ENCODE assay signal across 7 cellular contexts in genomic region chr5:154972476-154973080, GRCh38. TPM values are rescaled to one million over a fixed set of nuclear protein-coding genes. Genes with fewer than 3 reads are reported as not detected.
DNase-seq lines count a peak whose midpoint lies in the region; ATAC-seq and TF ChIP-seq lines count a peak whose summit lies in the region.

No MANE protein-coding gene starts in this region.

- POLR2A ChIA-PET in WTC11 (lab: Charles Lee), result no interaction called here

- H3K9me3 ChIP-seq in transverse colon (no peaks in the 10 kb centered on the region), vagina (no peaks in the 10 kb centered on the region)

- peak; percentile 46 for TF ChIP-seq CTCF in GM12865 (IDR thresholded peaks at IDR 0.05; ENCODE audit: insufficient read depth, low read depth, low read length, missing control alignments)
- TF ChIP-seq CTCF in WTC11 (IDR thresholded peaks at IDR 0.05), result peak; percentile 34; the same call in 1 of the 2 replicates
- TF ChIP-seq CTCF in transverse colon (IDR thresholded peaks at IDR 0.05), result peak in 4 of 5 experiments; percentile 12 to 44 (median 20)
- no peak for TF ChIP-seq CTCF in vagina (IDR thresholded peaks at IDR 0.05)

- H3K4me1 ChIP-seq in transverse colon (no peaks in the 10 kb centered on the region), vagina (no peaks in the 10 kb centered on the region)

- H3K36me3 Mint-ChIP-seq in WTC11, result peaks cover 15% of the 10 kb centered on the region

- peaks cover 0 to 13% (median 0%) of the 10 kb centered on the region in 4 donors for H3K36me3 ChIP-seq in transverse colon
- no peaks in the 10 kb centered on the region for H3K36me3 ChIP-seq in vagina

- H3K4me1 Mint-ChIP-seq in WTC11, result no peaks in the 10 kb centered on the region

- H3K27me3 ChIP-seq in transverse colon, result no peaks in the 10 kb centered on the region
- no peaks in the 10 kb centered on the region for H3K27me3 ChIP-seq in vagina

- H3K27ac ChIP-seq in transverse colon (no peak overlapping the region), vagina (no peak overlapping the region)

- H3K4me3 ChIP-seq in GM12865 (ENCODE audit: low read depth, low read length) (no peak overlapping the region), transverse colon (no peak overlapping the region), vagina (no peak overlapping the region)

- CTCF ChIA-PET in WTC11 (lab: Charles Lee), result interaction anchor here (0.5 to 3.6 kb wide), 26 partner anchors 12 to 402 kb away, joined by 3 to 63 read pairs (median 4); partner anchors contain the start of gene GEMIN5

- no peak for TF ChIP-seq EP300 in transverse colon (IDR thresholded peaks at IDR 0.05; ENCODE audit: low read depth)

- intact Hi-C loops in transverse colon (cut with DNase I; ENCODE audit: low total_unique reads), result no loop called here
- intact Hi-C loops in vagina (cut with DNase I), result no loop called here

- peak; percentile 75 for ATAC-seq in WTC11

- 72 to 77% methylated on average over 2 of the region's 2 CpGs for WGBS in transverse colon (ENCODE audit: low coverage in 1 of 2), 2 donors

- H3K9me3 Mint-ChIP-seq in WTC11, result peaks cover 15% of the 10 kb centered on the region

- no peak overlapping the region for H3K27ac Mint-ChIP-seq in WTC11

- H3K27me3 Mint-ChIP-seq in WTC11 (ENCODE audit: low read depth), result no peaks in the 10 kb centered on the region

- in situ Hi-C loops in transverse colon (cut with MboI; ENCODE audit: low pct_ligation_motif_present in 1 of 4, low pct_unique_long_range_greater_than_20kb in 1 of 4, low sequenced_read_pairs in 3 of 4), result no loop called here

- no peak for TF ChIP-seq POLR2A in transverse colon (IDR thresholded peaks at IDR 0.05)
- no peak for TF ChIP-seq POLR2A in vagina (IDR thresholded peaks at IDR 0.05)

- H3K4me3 Mint-ChIP-seq in WTC11, result no peak overlapping the region

- DNase-seq in GM12865 (ENCODE audit: low read depth), result peak; percentile 30
- DNase-seq in MV-4-11 (lab: John Stamatoyannopoulos, UW), result peak; percentile 39
- peak; percentile 32 for DNase-seq in WTC11 (ENCODE audit: low spot score)
- DNase-seq in hepatic stellate cell (ENCODE audit: low spot score), result peak; percentile 38
- no peak for DNase-seq in transverse colon
- DNase-seq in stimulated activated CD4-positive, alpha-beta T cell treated with anti-CD3 and anti-CD28 coated beads, Interleukin-15, amount 100 ng/mL, for 24 hours, result no peak
- DNase-seq in vagina (ENCODE audit: extremely low spot score in 2 of 2), result no peak

TF ChIP-seq in WTC11, 78 proteins besides CTCF, POLR2A, EP300 and RAD21:
- TF ChIP-seq NR3C1 (CRISPR knock-in tag; conservative IDR thresholded peaks at IDR 0.05; ENCODE audit: low read depth), result no peak
- no peak for TF ChIP-seq ZMAT4 (CRISPR knock-in tag; IDR thresholded peaks at IDR 0.05)
- no peak for TF ChIP-seq GTF2I (CRISPR knock-in tag; conservative IDR thresholded peaks at IDR 0.05)
- TF ChIP-seq GRHL2 (CRISPR knock-in tag; IDR thresholded peaks at IDR 0.05; ENCODE audit: insufficient replicate concordance, severe bottlenecking), result no peak
- TF ChIP-seq, protein P1, sequence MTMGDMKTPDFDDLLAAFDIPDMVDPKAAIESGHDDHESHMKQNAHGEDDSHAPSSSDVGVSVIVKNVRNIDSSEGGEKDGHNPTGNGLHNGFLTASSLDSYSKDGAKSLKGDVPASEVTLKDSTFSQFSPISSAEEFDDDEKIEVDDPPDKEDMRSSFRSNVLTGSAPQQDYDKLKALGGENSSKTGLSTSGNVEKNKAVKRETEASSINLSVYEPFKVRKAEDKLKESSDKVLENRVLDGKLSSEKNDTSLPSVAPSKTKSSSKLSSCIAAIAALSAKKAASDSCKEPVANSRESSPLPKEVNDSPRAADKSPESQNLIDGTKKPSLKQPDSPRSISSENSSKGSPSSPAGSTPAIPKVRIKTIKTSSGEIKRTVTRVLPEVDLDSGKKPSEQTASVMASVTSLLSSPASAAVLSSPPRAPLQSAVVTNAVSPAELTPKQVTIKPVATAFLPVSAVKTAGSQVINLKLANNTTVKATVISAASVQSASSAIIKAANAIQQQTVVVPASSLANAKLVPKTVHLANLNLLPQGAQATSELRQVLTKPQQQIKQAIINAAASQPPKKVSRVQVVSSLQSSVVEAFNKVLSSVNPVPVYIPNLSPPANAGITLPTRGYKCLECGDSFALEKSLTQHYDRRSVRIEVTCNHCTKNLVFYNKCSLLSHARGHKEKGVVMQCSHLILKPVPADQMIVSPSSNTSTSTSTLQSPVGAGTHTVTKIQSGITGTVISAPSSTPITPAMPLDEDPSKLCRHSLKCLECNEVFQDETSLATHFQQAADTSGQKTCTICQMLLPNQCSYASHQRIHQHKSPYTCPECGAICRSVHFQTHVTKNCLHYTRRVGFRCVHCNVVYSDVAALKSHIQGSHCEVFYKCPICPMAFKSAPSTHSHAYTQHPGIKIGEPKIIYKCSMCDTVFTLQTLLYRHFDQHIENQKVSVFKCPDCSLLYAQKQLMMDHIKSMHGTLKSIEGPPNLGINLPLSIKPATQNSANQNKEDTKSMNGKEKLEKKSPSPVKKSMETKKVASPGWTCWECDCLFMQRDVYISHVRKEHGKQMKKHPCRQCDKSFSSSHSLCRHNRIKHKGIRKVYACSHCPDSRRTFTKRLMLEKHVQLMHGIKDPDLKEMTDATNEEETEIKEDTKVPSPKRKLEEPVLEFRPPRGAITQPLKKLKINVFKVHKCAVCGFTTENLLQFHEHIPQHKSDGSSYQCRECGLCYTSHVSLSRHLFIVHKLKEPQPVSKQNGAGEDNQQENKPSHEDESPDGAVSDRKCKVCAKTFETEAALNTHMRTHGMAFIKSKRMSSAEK (CRISPR knock-in tag; IDR thresholded peaks at IDR 0.05; ENCODE audit: borderline replicate concordance), result no peak

RNA-seq across cellular contexts. Expression of gene MRPL22, which starts 31.7 kb away (rescaled TPM):
- total RNA-seq in WTC11 (2021) (52.0 to 62.3 TPM (median 60.1 TPM) in 3 replicates), transverse colon (10 to 100 TPM in 2 of 4 donors, 1 to 10 TPM in 1, not detected in 1; 9.4 to 13.2 (median 12.5) TPM), vagina (24.8 TPM)

RNA-seq across cellular contexts. Expression of gene GEMIN5, which starts 34.6 kb away (rescaled TPM):
- total RNA-seq in WTC11 (2021) (25.9 to 34.8 TPM (median 27.2 TPM) in 3 replicates), transverse colon (10 to 100 TPM in 1 of 4 donors, 1 to 10 TPM in 3; 3.4 to 39.4 (median 7.3) TPM), vagina (12.8 TPM)

RNA-seq across cellular contexts. Expression of gene KIF4B, which starts 41.0 kb away (rescaled TPM):
- total RNA-seq in WTC11 (2021), result 0.07 to 0.09 TPM in 2 of 3 replicates, not detected in the other
- not detected for total RNA-seq in transverse colon
- total RNA-seq in vagina, result not detected

Comparison
In these comparisons a context has a peak if more than half of its experiments do, and no peak if none do; other contexts are left out.
1. DNase-seq: peak in GM12865 (single experiment), MV-4-11 (single experiment), WTC11 (single experiment) and hepatic stellate cell (single experiment); none in transverse colon (single experiment), stimulated activated CD4-positive, alpha-beta T cell treated with anti-CD3 and anti-CD28 coated beads, Interleukin-15, amount 100 ng/mL, for 24 hours (single experiment) and vagina (0 of 2).
2. CTCF ChIP-seq: peak in GM12865 (single experiment), WTC11 (single experiment) and transverse colon (4 of 5); none in vagina (0 of 3).